Comparison of ENCODE assay signal across 10 cellular contexts in the genomic region with DNA sequence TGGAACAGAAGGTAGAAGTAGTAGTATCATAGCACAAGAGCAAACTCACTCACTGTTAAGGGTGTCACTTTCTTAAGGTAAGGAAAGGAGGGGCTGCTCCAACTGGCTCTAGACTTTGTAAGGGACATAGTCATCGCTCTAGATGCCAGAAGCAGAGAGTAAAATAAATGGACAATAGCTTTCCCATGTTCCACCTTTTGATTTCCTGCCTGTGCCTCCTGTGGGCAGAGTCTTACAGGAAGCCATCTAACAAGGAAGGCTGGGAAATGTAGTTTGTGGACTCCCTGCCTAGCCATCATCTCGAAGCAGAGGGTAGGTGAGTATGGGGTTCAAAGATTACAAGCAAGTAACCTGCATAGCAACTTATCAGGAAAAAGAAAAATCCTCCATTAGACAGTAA. TPM values are rescaled to one million over a fixed set of nuclear protein-coding genes. Genes with fewer than 3 reads are reported as not detected.
DNase-seq lines count a peak whose midpoint lies in the region; ATAC-seq and TF ChIP-seq lines count a peak whose summit lies in the region.
"Had no signal": no experiment of that assay in that cellular context is flagged by ENCODE, and none has a peak within 500 bp of the region (broad histone marks: within the 10 kb centered on the region; RNA-seq: fewer than 3 reads in every experiment).

No MANE protein-coding gene starts in this region.

- H2BK5ac ChIP-seq in mesenchymal stem cell (ENCODE audit: low read depth, low read length, poor library complexity, severe bottlenecking): no peak overlapping the region

- H3K9me3 ChIP-seq in DND-41 (ENCODE audit: insufficient read depth, low read length, severe bottlenecking) (no peaks in the 10 kb centered on the region), mesenchymal stem cell (ENCODE audit: control insufficient read depth, low read length) (no peaks in the 10 kb centered on the region)

- peak overlapping the region; percentile 29; the same call in 1 of the 2 replicates for H3K4me2 ChIP-seq in DND-41 (ENCODE audit: insufficient read depth, low read length)
- no peak overlapping the region for H3K4me2 ChIP-seq in mesenchymal stem cell (ENCODE audit: low read length, poor library complexity, severe bottlenecking)

- H4K20me1 ChIP-seq in DND-41 (ENCODE audit: insufficient read depth, low read length): peaks cover 11% of the 10 kb centered on the region; the same call in 1 of the 2 replicates

- H3K4me3 ChIP-seq in DND-41 (ENCODE audit: low read depth in 1 of 2, low read length in 2 of 2) (peak overlapping the region in 1 of 2 experiments; percentile 27; a peak in 1 of 4 replicates), mesenchymal stem cell (ENCODE audit: insufficient read depth in 1 of 2, low read depth in 1 of 2, low read length in 2 of 2) (no peak overlapping the region)
- no peak overlapping the region for H3K4me3 ChIP-seq in Jurkat, Clone E6-1 (ENCODE audit: low read length)

- H3K23ac ChIP-seq in mesenchymal stem cell (ENCODE audit: low read length in 2 of 2): no peak overlapping the region

- peaks cover 31% of the 10 kb centered on the region for H3K79me2 ChIP-seq in DND-41 (ENCODE audit: insufficient read depth, low read length)

- H3K79me1 ChIP-seq in mesenchymal stem cell (replicated peaks; ENCODE audit: low read length, poor library complexity, severe bottlenecking): peaks cover 4% of the 10 kb centered on the region

- H2AK5ac ChIP-seq in mesenchymal stem cell (ENCODE audit: low read length, severe bottlenecking): no peak overlapping the region

- H2BK12ac ChIP-seq in mesenchymal stem cell (ENCODE audit: low read length in 2 of 2): no peak overlapping the region

- no peak overlapping the region for H3K9ac ChIP-seq in DND-41 (ENCODE audit: low read depth, low read length)
- peak overlapping the region; percentile 33 for H3K9ac ChIP-seq in mesenchymal stem cell (ENCODE audit: low read length)

- peaks cover 40% of the 10 kb centered on the region for H3K4me1 ChIP-seq in DND-41 (ENCODE audit: insufficient read depth, low read length)
- no peaks in the 10 kb centered on the region for H3K4me1 ChIP-seq in mesenchymal stem cell (ENCODE audit: control insufficient read depth, insufficient read depth, low read depth, low read length)

- peak overlapping the region; percentile 65 for H2AFZ ChIP-seq in DND-41 (ENCODE audit: low read depth, low read length)
- no peak overlapping the region for H2AFZ ChIP-seq in mesenchymal stem cell (ENCODE audit: low read depth, low read length)

- DNase-seq in DND-41 (no peak), UCSD-AML1 (lab: John Stamatoyannopoulos, UW; ENCODE audit: unreplicated experiment) (peak; percentile 11), mesenchymal stem cell (no peak), GM03348 (ENCODE audit: low spot score) (no peak), NCI-H1436 (lab: John Stamatoyannopoulos, UW) (no peak)
- DNase-seq in Jurkat, Clone E6-1 (ENCODE audit: low read depth, low spot score): peak; percentile 22
- no peak for DNase-seq in stimulated activated CD4-positive, alpha-beta T cell treated with anti-CD3 and anti-CD28 coated beads, Interleukin-12 subunit alpha, Interleukin-12 subunit beta, amount 100 ng/mL, for 4 hours
- no peak for DNase-seq in activated CD4-positive, alpha-beta T cell treated with anti-CD3 and anti-CD28 coated beads, Interleukin-2, amount 50 U/mL, for 48 hours
- DNase-seq: hippocampal formation had no signal

- H3K27me3 ChIP-seq in DND-41 (ENCODE audit: insufficient read depth, low read length, poor library complexity) (no peaks in the 10 kb centered on the region), mesenchymal stem cell (ENCODE audit: control insufficient read depth in 1 of 2, insufficient read depth in 1 of 2, low read length in 2 of 2) (no peaks in the 10 kb centered on the region)

- no peak for ATAC-seq in DND-41 (ENCODE audit: insufficient read depth, low read depth)
- ATAC-seq: sciatic nerve had no signal

- no peak overlapping the region for H3K14ac ChIP-seq in mesenchymal stem cell (ENCODE audit: low read length in 2 of 2)

- H2BK15ac ChIP-seq in mesenchymal stem cell (ENCODE audit: low read depth, poor library complexity, severe bottlenecking): no peak overlapping the region

- H3K18ac ChIP-seq in mesenchymal stem cell (ENCODE audit: low read depth in 1 of 2, low read length in 2 of 2): no peak overlapping the region

- no peak overlapping the region for H3K4ac ChIP-seq in mesenchymal stem cell (ENCODE audit: low read depth in 1 of 2, low read length in 2 of 2)

- no peak overlapping the region for H2BK120ac ChIP-seq in mesenchymal stem cell (ENCODE audit: low read depth, low read length)

- 18% methylated on average over 1 of the region's 2 CpGs for WGBS in mesenchymal stem cell

- peak overlapping the region; percentile 69 for H4K8ac ChIP-seq in mesenchymal stem cell (ENCODE audit: low read length)

- TF ChIP-seq CTCF in DND-41 (IDR thresholded peaks at IDR 0.05; ENCODE audit: borderline replicate concordance, extremely low read depth, low read length, poor library complexity, severe bottlenecking): no peak

- H3K36me3 ChIP-seq in DND-41 (ENCODE audit: insufficient read depth, low read length): peaks cover 13% of the 10 kb centered on the region
- H3K36me3 ChIP-seq in mesenchymal stem cell (ENCODE audit: control insufficient read depth in 1 of 2, insufficient read depth in 2 of 2, low read depth in 1 of 2, low read length in 2 of 2): peaks cover 5 to 7% of the 10 kb centered on the region in 2 experiments

- H4K91ac ChIP-seq in mesenchymal stem cell (ENCODE audit: low read length): no peak overlapping the region

- H3K27ac ChIP-seq in DND-41 (ENCODE audit: low read length): no peak overlapping the region
- no peak overlapping the region for H3K27ac ChIP-seq in mesenchymal stem cell (ENCODE audit: low read length, poor library complexity, severe bottlenecking)

RNA-seq across cellular contexts. Expression of gene METTL14, which starts 1.7 kb away (rescaled TPM):
- 51.6 TPM for polyA plus RNA-seq in Jurkat, Clone E6-1 (2012; ENCODE audit: insufficient read depth, insufficient read length)
- 15.1 TPM for polyA plus RNA-seq in mesenchymal stem cell (2013, experiment 1 of 2)
- 18.2 TPM for polyA plus RNA-seq in mesenchymal stem cell (2013, experiment 2 of 2)

Comparison
In these comparisons a context has a peak if more than half of its experiments do, and no peak if none do; other contexts are left out.
1. DNase-seq: peak in Jurkat, Clone E6-1 (single experiment) and UCSD-AML1 (single experiment); none in DND-41 (single experiment), mesenchymal stem cell (single experiment), GM03348 (single experiment), stimulated activated CD4-positive, alpha-beta T cell treated with anti-CD3 and anti-CD28 coated beads, Interleukin-12 subunit alpha, Interleukin-12 subunit beta, amount 100 ng/mL, for 4 hours (single experiment), NCI-H1436 (single experiment) and activated CD4-positive, alpha-beta T cell treated with anti-CD3 and anti-CD28 coated beads, Interleukin-2, amount 50 U/mL, for 48 hours (0 of 2).